Comparison of ENCODE assay signal across 1 cellular context in the genomic region with DNA sequence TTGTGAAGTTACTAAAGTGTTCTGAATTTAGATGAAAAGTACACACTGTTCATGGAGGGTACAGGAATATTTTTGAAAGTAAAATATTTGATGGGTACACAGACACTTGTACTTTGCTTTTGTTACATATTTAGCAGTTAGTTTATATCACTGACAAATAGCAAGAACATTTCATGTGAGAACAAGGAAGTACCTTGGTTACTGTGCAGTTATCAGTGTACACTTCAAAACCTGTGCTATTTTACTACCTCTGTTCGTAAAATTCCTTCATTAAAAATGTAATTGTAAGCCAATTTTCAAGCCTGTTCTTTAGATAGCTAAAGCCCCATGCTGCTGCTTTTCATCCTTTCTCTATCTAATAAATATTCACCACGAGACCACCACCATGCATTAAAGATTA.
TF ChIP-seq lines count a peak whose summit lies in the region.

No MANE protein-coding gene starts in this region.

TF ChIP-seq in K562, 482 proteins besides CTCF, POLR2A, EP300 and RAD21:
- TF ChIP-seq, protein P1, sequence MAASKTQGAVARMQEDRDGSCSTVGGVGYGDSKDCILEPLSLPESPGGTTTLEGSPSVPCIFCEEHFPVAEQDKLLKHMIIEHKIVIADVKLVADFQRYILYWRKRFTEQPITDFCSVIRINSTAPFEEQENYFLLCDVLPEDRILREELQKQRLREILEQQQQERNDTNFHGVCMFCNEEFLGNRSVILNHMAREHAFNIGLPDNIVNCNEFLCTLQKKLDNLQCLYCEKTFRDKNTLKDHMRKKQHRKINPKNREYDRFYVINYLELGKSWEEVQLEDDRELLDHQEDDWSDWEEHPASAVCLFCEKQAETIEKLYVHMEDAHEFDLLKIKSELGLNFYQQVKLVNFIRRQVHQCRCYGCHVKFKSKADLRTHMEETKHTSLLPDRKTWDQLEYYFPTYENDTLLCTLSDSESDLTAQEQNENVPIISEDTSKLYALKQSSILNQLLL (CRISPR knock-in tag; IDR thresholded peaks at IDR 0.05; ENCODE audit: borderline replicate concordance): no peak
- TF ChIP-seq GTF2A2 (tag; IDR thresholded peaks at IDR 0.05) (0 out of 2 replicates have a peak, but pooled peaks have one; percentile 62), RBM22 (IDR thresholded peaks at IDR 0.05; ENCODE audit: low read depth, low read length, poor library complexity, severe bottlenecking) (no peak)
TF ChIP-seq in K562: peak in this region for 1.
